In the genomic region with DNA sequence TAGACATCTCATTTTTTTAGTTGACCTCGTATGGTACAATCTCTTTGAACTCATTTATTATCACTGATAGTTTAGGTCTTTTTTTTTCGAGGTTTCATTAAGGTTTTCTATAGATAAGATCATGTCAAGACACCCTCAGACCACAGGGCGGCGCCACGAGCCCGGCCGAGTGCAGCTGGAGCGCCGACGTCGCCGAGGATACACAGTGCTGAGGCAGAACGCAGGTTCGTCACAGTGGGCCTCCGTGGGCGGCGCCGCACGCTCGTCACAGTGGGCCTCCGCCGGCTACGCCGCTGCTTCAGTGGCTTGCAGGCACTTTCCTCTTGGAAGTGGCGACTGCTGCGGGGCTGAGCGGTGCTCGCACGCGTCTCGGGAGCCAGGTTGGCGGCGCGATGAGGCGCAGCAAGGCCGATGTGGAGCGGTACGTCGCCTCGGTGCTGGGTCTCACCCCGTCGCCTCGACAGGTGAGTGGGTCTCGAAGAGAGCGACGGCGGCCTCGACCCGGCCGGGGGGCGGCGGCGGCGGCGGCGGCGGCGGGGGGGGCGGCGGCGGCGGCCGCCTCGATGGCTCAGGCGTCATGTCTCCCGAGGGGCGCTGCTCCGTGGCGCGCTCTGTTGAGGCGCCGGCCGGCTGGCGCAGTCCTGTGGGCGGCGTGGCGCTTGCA, we compare ENCODE assay signal across 8 cellular contexts. TPM values are rescaled to one million over a fixed set of nuclear protein-coding genes. Genes with fewer than 3 reads are reported as not detected.
DNase-seq lines count a peak whose midpoint lies in the region; ATAC-seq and TF ChIP-seq lines count a peak whose summit lies in the region.
"Not testable (repeated sequence)": the region's sequence is repeated elsewhere in the genome, so short reads cannot be mapped to it uniquely, and the experiment has no call there.

Gene RGPD5, plus strand, starts transcription at position 232 of the 664 bp plus-strand sequence. Its CDS starts 161 bp downstream, at position 393.

- DNase-seq in Karpas-422; foreskin keratinocyte; mucosa of gallbladder (ENCODE audit: low spot score); stimulated activated naive CD8-positive, alpha-beta T cell treated with anti-CD3 and anti-CD28 coated beads, Interleukin-15, Interleukin-2, amounts not matched to agents 100 U/mL and 50 U/mL, for 24 hours: not testable (repeated sequence)
- peak; percentile 64 for DNase-seq in activated effector memory CD4-positive, alpha-beta T cell treated with anti-CD3 and anti-CD28 coated beads, Interleukin-2, amount 50 U/mL, for 16 hours

- not testable (repeated sequence) for H3K4me2 ChIP-seq in Karpas-422 (ENCODE audit: low read depth, low read length, poor library complexity, severe bottlenecking)

- H3K9ac ChIP-seq in Karpas-422 (ENCODE audit: low read length), result not testable (repeated sequence)

- H3K4me1 ChIP-seq in Karpas-422 (ENCODE audit: low read length); foreskin keratinocyte: not testable (repeated sequence)

- not testable (repeated sequence) for H2AFZ ChIP-seq in Karpas-422 (ENCODE audit: low read length)

- H3K79me2 ChIP-seq in Karpas-422 (ENCODE audit: low read length), result not testable (repeated sequence)

- H3K9me3 ChIP-seq in Karpas-422 (ENCODE audit: low read length), result not testable (repeated sequence)

- H3K4me3 ChIP-seq in Karpas-422 (ENCODE audit: low read length), result not testable (repeated sequence)

- TF ChIP-seq CTCF in foreskin keratinocyte (conservative IDR thresholded peaks at IDR 0.05), result not testable (repeated sequence)

- peak; percentile 93 for ATAC-seq in GM18508 (IDR thresholded peaks at IDR 0.05; ENCODE audit: insufficient read depth, unreplicated experiment)
- ATAC-seq in GM21447 (IDR thresholded peaks at IDR 0.05; ENCODE audit: unreplicated experiment), result peak; percentile 96
- peak; percentile 100 for ATAC-seq in HG02973 (IDR thresholded peaks at IDR 0.05; ENCODE audit: unreplicated experiment)
- ATAC-seq in foreskin keratinocyte, result peak; percentile 95
- ATAC-seq in stimulated activated naive CD8-positive, alpha-beta T cell treated with anti-CD3 and anti-CD28 coated beads, Interleukin-15, Interleukin-2, amounts not matched to agents 100 U/mL and 50 U/mL, for 24 hours, result peak; percentile 100

- not testable (repeated sequence) for H3K9me2 ChIP-seq in Karpas-422 (replicated peaks; ENCODE audit: insufficient read depth, low read length)

- not testable (repeated sequence) for H3K27ac ChIP-seq in Karpas-422 (ENCODE audit: low read length); foreskin keratinocyte

- H4K20me1 ChIP-seq in Karpas-422 (ENCODE audit: insufficient read depth, low read depth, low read length), result not testable (repeated sequence)

- not testable (repeated sequence) for H3K27me3 ChIP-seq in Karpas-422 (ENCODE audit: low read length); foreskin keratinocyte

- H3K36me3 ChIP-seq in Karpas-422 (ENCODE audit: insufficient read depth, low read length), result not testable (repeated sequence)

RNA-seq across cellular contexts. Expression of gene RGPD5, which starts in this region (rescaled TPM):
- total RNA-seq in Karpas-422 (2014; rRNA removed; shearing (Covaris generic); ENCODE audit: low replicate concordance), result 11.4 and 58.4 TPM in 2 replicates
- 7.4 and 13.9 TPM in 2 replicates for total RNA-seq in foreskin keratinocyte
- 0.02 and 0.54 TPM in 2 replicates for polyA plus RNA-seq in foreskin keratinocyte
- 53.6 TPM for total RNA-seq in mucosa of gallbladder
